Comparison of ENCODE assay signal across 3 cellular contexts in the genomic region with DNA sequence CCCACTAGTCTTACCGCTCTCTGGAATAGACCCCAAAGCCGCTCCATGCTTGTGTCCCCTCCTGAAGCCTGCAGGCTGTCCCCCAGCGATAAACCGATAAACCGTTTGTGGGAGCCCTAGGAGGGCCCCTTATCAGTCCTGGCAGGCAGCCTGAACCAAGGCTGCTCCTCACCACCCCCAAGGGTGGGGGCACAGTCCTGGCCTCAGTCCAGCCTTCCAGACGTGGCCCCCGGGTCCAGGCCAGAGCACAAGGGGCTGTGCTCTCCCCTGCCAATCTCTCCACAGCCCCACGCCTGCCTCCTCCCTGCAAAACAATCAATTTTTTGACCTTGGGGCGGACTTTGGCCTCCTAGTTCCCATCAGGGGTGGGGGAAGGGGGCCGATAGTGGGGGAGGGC.
TF ChIP-seq lines count a peak whose summit lies in the region.

A gene (minus strand): TSS at position 90 of the 397 bp plus-strand sequence. CDS start 43 bp downstream, at position 47.

TF ChIP-seq in SK-N-SH, 30 proteins besides CTCF, POLR2A, EP300 and RAD21:
- 0 out of 2 replicates have a peak, but pooled peaks have one; percentile 19 for TF ChIP-seq GATA2 (CRISPR knock-in tag; IDR thresholded peaks at IDR 0.05)
- TF ChIP-seq FOXM1 (IDR thresholded peaks at IDR 0.05; ENCODE audit: low read depth), result no peak

TF ChIP-seq in SK-N-SH treated with all-trans-retinoic acid at 6 μM for 48 hours, 23 proteins besides CTCF, POLR2A, EP300 and RAD21:
- TF ChIP-seq, protein P1, sequence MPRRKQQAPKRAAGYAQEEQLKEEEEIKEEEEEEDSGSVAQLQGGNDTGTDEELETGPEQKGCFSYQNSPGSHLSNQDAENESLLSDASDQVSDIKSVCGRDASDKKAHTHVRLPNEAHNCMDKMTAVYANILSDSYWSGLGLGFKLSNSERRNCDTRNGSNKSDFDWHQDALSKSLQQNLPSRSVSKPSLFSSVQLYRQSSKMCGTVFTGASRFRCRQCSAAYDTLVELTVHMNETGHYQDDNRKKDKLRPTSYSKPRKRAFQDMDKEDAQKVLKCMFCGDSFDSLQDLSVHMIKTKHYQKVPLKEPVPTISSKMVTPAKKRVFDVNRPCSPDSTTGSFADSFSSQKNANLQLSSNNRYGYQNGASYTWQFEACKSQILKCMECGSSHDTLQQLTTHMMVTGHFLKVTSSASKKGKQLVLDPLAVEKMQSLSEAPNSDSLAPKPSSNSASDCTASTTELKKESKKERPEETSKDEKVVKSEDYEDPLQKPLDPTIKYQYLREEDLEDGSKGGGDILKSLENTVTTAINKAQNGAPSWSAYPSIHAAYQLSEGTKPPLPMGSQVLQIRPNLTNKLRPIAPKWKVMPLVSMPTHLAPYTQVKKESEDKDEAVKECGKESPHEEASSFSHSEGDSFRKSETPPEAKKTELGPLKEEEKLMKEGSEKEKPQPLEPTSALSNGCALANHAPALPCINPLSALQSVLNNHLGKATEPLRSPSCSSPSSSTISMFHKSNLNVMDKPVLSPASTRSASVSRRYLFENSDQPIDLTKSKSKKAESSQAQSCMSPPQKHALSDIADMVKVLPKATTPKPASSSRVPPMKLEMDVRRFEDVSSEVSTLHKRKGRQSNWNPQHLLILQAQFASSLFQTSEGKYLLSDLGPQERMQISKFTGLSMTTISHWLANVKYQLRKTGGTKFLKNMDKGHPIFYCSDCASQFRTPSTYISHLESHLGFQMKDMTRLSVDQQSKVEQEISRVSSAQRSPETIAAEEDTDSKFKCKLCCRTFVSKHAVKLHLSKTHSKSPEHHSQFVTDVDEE (CRISPR knock-in tag; IDR thresholded peaks at IDR 0.05), result no peak
- TF ChIP-seq, protein P2, sequence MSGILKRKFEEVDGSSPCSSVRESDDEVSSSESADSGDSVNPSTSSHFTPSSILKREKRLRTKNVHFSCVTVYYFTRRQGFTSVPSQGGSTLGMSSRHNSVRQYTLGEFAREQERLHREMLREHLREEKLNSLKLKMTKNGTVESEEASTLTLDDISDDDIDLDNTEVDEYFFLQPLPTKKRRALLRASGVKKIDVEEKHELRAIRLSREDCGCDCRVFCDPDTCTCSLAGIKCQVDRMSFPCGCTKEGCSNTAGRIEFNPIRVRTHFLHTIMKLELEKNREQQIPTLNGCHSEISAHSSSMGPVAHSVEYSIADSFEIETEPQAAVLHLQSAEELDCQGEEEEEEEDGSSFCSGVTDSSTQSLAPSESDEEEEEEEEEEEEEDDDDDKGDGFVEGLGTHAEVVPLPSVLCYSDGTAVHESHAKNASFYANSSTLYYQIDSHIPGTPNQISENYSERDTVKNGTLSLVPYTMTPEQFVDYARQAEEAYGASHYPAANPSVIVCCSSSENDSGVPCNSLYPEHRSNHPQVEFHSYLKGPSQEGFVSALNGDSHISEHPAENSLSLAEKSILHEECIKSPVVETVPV (CRISPR knock-in tag; IDR thresholded peaks at IDR 0.05), result no peak
- TF ChIP-seq OSR1 (CRISPR knock-in tag; IDR thresholded peaks at IDR 0.05), result no peak
- TF ChIP-seq ZC3H10 (CRISPR knock-in tag; IDR thresholded peaks at IDR 0.05), result no peak
- TF ChIP-seq SNAI2 (CRISPR knock-in tag; IDR thresholded peaks at IDR 0.05), result no peak
- TF ChIP-seq ISL1 (CRISPR knock-in tag; IDR thresholded peaks at IDR 0.05), result no peak

TF ChIP-seq in K562, 482 proteins besides CTCF, POLR2A, EP300 and RAD21 (continues in another document):
- TF ChIP-seq, protein P3, sequence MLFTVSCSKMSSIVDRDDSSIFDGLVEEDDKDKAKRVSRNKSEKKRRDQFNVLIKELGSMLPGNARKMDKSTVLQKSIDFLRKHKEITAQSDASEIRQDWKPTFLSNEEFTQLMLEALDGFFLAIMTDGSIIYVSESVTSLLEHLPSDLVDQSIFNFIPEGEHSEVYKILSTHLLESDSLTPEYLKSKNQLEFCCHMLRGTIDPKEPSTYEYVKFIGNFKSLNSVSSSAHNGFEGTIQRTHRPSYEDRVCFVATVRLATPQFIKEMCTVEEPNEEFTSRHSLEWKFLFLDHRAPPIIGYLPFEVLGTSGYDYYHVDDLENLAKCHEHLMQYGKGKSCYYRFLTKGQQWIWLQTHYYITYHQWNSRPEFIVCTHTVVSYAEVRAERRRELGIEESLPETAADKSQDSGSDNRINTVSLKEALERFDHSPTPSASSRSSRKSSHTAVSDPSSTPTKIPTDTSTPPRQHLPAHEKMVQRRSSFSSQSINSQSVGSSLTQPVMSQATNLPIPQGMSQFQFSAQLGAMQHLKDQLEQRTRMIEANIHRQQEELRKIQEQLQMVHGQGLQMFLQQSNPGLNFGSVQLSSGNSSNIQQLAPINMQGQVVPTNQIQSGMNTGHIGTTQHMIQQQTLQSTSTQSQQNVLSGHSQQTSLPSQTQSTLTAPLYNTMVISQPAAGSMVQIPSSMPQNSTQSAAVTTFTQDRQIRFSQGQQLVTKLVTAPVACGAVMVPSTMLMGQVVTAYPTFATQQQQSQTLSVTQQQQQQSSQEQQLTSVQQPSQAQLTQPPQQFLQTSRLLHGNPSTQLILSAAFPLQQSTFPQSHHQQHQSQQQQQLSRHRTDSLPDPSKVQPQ (CRISPR knock-in tag; IDR thresholded peaks at IDR 0.05; ENCODE audit: borderline replicate concordance), result no peak
- TF ChIP-seq, protein P4, sequence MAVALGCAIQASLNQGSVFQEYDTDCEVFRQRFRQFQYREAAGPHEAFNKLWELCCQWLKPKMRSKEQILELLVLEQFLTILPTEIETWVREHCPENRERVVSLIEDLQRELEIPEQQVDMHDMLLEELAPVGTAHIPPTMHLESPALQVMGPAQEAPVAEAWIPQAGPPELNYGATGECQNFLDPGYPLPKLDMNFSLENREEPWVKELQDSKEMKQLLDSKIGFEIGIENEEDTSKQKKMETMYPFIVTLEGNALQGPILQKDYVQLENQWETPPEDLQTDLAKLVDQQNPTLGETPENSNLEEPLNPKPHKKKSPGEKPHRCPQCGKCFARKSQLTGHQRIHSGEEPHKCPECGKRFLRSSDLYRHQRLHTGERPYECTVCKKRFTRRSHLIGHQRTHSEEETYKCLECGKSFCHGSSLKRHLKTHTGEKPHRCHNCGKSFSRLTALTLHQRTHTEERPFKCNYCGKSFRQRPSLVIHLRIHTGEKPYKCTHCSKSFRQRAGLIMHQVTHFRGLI (CRISPR knock-in tag; IDR thresholded peaks at IDR 0.05), result peak; percentile 53; the same call in 1 of the 2 replicates
- TF ChIP-seq, protein P5, sequence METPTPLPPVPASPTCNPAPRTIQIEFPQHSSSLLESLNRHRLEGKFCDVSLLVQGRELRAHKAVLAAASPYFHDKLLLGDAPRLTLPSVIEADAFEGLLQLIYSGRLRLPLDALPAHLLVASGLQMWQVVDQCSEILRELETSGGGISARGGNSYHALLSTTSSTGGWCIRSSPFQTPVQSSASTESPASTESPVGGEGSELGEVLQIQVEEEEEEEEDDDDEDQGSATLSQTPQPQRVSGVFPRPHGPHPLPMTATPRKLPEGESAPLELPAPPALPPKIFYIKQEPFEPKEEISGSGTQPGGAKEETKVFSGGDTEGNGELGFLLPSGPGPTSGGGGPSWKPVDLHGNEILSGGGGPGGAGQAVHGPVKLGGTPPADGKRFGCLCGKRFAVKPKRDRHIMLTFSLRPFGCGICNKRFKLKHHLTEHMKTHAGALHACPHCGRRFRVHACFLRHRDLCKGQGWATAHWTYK (CRISPR knock-in tag; IDR thresholded peaks at IDR 0.05), result no peak; the same call in 1 of the 2 replicates
- TF ChIP-seq, protein P6, sequence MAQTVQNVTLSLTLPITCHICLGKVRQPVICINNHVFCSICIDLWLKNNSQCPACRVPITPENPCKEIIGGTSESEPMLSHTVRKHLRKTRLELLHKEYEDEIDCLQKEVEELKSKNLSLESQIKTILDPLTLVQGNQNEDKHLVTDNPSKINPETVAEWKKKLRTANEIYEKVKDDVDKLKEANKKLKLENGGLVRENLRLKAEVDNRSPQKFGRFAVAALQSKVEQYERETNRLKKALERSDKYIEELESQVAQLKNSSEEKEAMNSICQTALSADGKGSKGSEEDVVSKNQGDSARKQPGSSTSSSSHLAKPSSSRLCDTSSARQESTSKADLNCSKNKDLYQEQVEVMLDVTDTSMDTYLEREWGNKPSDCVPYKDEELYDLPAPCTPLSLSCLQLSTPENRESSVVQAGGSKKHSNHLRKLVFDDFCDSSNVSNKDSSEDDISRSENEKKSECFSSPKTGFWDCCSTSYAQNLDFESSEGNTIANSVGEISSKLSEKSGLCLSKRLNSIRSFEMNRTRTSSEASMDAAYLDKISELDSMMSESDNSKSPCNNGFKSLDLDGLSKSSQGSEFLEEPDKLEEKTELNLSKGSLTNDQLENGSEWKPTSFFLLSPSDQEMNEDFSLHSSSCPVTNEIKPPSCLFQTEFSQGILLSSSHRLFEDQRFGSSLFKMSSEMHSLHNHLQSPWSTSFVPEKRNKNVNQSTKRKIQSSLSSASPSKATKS (CRISPR knock-in tag; IDR thresholded peaks at IDR 0.05), result no peak
- peak; percentile 93; the same call in 1 of the 2 replicates for TF ChIP-seq LEF1 (IDR thresholded peaks at IDR 0.05)
- TF ChIP-seq TEAD4 (IDR thresholded peaks at IDR 0.05; ENCODE audit: low read length), result peak; percentile 95
- TF ChIP-seq TEAD4 (CRISPR knock-in tag; IDR thresholded peaks at IDR 0.05; ENCODE audit: borderline replicate concordance), result no peak
- TF ChIP-seq ZNF174 (CRISPR knock-in tag; IDR thresholded peaks at IDR 0.05), result no peak
- TF ChIP-seq ATF1 (CRISPR knock-in tag; IDR thresholded peaks at IDR 0.05), result no peak
- 0 out of 2 replicates have a peak, but pooled peaks have one; percentile 32 for TF ChIP-seq ATF1 (tag; IDR thresholded peaks at IDR 0.05)
- TF ChIP-seq, protein P7, sequence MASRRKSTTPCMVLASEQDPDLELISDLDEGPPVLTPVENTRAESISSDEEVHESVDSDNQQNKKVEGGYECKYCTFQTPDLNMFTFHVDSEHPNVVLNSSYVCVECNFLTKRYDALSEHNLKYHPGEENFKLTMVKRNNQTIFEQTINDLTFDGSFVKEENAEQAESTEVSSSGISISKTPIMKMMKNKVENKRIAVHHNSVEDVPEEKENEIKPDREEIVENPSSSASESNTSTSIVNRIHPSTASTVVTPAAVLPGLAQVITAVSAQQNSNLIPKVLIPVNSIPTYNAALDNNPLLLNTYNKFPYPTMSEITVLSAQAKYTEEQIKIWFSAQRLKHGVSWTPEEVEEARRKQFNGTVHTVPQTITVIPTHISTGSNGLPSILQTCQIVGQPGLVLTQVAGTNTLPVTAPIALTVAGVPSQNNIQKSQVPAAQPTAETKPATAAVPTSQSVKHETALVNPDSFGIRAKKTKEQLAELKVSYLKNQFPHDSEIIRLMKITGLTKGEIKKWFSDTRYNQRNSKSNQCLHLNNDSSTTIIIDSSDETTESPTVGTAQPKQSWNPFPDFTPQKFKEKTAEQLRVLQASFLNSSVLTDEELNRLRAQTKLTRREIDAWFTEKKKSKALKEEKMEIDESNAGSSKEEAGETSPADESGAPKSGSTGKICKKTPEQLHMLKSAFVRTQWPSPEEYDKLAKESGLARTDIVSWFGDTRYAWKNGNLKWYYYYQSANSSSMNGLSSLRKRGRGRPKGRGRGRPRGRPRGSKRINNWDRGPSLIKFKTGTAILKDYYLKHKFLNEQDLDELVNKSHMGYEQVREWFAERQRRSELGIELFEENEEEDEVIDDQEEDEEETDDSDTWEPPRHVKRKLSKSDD (conservative IDR thresholded peaks at IDR 0.05; ENCODE audit: low read length), result no peak
- no peak for TF ChIP-seq NR3C1 (CRISPR knock-in tag; IDR thresholded peaks at IDR 0.05)
- TF ChIP-seq ZSCAN32 (CRISPR knock-in tag; IDR thresholded peaks at IDR 0.05), result no peak
- TF ChIP-seq, protein P8, sequence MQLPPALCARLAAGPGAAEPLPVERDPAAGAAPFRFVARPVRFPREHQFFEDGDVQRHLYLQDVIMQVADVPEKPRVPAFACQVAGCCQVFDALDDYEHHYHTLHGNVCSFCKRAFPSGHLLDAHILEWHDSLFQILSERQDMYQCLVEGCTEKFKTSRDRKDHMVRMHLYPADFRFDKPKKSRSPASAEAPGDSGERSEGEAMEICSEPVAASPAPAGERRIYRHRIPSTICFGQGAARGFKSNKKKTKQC (CRISPR knock-in tag; IDR thresholded peaks at IDR 0.05), result no peak
- TF ChIP-seq IFI16 (CRISPR knock-in tag; IDR thresholded peaks at IDR 0.05), result no peak
- no peak for TF ChIP-seq IRF2 (CRISPR knock-in tag; IDR thresholded peaks at IDR 0.05)
- TF ChIP-seq ADNP (tag; IDR thresholded peaks at IDR 0.05), result no peak
- no peak for TF ChIP-seq NCOA6 (IDR thresholded peaks at IDR 0.05)
- TF ChIP-seq, protein P9, sequence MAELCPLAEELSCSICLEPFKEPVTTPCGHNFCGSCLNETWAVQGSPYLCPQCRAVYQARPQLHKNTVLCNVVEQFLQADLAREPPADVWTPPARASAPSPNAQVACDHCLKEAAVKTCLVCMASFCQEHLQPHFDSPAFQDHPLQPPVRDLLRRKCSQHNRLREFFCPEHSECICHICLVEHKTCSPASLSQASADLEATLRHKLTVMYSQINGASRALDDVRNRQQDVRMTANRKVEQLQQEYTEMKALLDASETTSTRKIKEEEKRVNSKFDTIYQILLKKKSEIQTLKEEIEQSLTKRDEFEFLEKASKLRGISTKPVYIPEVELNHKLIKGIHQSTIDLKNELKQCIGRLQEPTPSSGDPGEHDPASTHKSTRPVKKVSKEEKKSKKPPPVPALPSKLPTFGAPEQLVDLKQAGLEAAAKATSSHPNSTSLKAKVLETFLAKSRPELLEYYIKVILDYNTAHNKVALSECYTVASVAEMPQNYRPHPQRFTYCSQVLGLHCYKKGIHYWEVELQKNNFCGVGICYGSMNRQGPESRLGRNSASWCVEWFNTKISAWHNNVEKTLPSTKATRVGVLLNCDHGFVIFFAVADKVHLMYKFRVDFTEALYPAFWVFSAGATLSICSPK (IDR thresholded peaks at IDR 0.05; ENCODE audit: borderline replicate concordance), result no peak
- no peak for TF ChIP-seq SAFB (IDR thresholded peaks at IDR 0.05; ENCODE audit: borderline replicate concordance, low read depth, low read length)
- TF ChIP-seq, protein P10, sequence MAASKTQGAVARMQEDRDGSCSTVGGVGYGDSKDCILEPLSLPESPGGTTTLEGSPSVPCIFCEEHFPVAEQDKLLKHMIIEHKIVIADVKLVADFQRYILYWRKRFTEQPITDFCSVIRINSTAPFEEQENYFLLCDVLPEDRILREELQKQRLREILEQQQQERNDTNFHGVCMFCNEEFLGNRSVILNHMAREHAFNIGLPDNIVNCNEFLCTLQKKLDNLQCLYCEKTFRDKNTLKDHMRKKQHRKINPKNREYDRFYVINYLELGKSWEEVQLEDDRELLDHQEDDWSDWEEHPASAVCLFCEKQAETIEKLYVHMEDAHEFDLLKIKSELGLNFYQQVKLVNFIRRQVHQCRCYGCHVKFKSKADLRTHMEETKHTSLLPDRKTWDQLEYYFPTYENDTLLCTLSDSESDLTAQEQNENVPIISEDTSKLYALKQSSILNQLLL (CRISPR knock-in tag; IDR thresholded peaks at IDR 0.05; ENCODE audit: borderline replicate concordance), result no peak
- peak; percentile 33 for TF ChIP-seq TBP (optimal IDR thresholded peaks at IDR 0.05; ENCODE audit: low read depth, low read length)
- TF ChIP-seq SUPT5H (IDR thresholded peaks at IDR 0.05), result no peak
- no peak for TF ChIP-seq ASH1L (IDR thresholded peaks at IDR 0.05; ENCODE audit: borderline replicate concordance, low read depth, partially characterized antibody)
- TF ChIP-seq ELF4 (CRISPR knock-in tag; IDR thresholded peaks at IDR 0.05), result peak; percentile 77; the same call in 1 of the 2 replicates
- no peak for TF ChIP-seq CBX2 (IDR thresholded peaks at IDR 0.05; ENCODE audit: insufficient read depth, low read length, poor library complexity, severe bottlenecking)
- no peak for TF ChIP-seq ZZZ3 (IDR thresholded peaks at IDR 0.05)
- TF ChIP-seq MCM5 (IDR thresholded peaks at IDR 0.05; ENCODE audit: low read depth), result no peak
- TF ChIP-seq MCM3 (IDR thresholded peaks at IDR 0.05), result no peak
